ENCODE assay signal across 19 cellular contexts in the genomic region with DNA sequence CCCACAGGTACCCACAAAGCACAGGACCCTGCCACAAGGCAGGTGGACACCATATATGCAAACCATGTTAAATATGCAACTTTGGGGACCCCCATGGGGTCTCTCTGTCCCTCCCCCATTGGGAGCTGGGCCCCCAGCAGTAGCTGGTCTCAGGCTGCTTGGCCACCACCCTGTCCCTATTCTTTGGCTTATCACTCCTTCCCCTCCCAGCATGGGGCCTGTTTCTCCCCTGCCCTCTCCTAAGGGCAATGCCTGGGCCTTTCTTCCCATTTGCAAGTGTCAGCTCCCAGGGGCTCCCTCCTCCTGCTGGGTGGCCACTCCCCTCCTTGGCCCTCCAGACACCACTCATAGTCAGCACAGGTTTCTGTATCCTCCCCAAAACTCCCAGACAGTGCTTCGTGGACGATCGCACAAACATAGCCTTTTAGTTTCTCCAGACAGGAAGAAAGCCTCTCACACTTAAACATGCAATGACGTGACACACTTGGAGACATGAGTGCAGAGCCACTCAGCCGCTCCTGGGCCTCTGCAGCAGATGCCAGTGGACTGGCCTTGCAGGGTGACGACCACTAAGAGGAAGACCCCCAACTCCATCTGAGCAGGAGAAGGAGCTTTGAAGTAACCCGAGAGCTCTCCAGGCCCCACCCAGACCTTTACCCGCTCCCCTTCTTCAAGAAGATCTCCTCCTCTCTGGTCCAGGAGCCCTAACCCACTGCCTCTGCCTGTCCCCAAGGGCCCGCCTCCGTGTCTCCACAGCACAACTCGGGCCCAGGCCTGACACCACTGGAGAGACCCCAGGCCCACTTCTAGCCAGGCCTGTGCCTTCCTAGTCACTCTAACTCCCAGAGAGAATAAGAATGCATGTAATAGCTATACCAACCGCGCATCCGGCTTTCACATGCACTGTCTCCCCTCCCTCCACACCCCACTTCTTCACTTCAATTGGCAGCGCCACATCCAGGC. TPM values are rescaled to one million over a fixed set of nuclear protein-coding genes. Genes with fewer than 3 reads are reported as not detected.
"Had no signal": no experiment of that assay in that cellular context is flagged by ENCODE, and none has a peak within 500 bp of the region (broad histone marks: within the 10 kb centered on the region; RNA-seq: fewer than 3 reads in every experiment).

No MANE protein-coding gene starts in this region.

- H3K4me3 ChIP-seq: cardiac muscle cell, heart left ventricle, lung, SK-N-MC, thoracic aorta, uterus had no signal

- H3K9me3 Mint-ChIP-seq: natural killer cell; stimulated activated naive CD8-positive, alpha-beta T cell treated with anti-CD3 and anti-CD28 coated beads, Interleukin-15, Interleukin-2, amounts not matched to agents 100 ng/mL and 50 ng/mL, for 24 hours had no signal

- H3K27me3 Mint-ChIP-seq: activated CD4-positive, alpha-beta T cell treated with anti-CD3 and anti-CD28 coated beads for 36 hours; stimulated activated naive CD8-positive, alpha-beta T cell treated with anti-CD3 and anti-CD28 coated beads, Interleukin-15, Interleukin-2, amounts not matched to agents 100 ng/mL and 50 ng/mL, for 24 hours had no signal

- H3K27ac Mint-ChIP-seq: activated CD4-positive, alpha-beta T cell treated with anti-CD3 and anti-CD28 coated beads for 36 hours; natural killer cell; stimulated activated naive CD8-positive, alpha-beta T cell treated with anti-CD3 and anti-CD28 coated beads, Interleukin-15, Interleukin-2, amounts not matched to agents 100 ng/mL and 50 ng/mL, for 24 hours had no signal

- H3K4me3 Mint-ChIP-seq: activated CD4-positive, alpha-beta T cell treated with anti-CD3 and anti-CD28 coated beads for 36 hours; natural killer cell; stimulated activated naive CD8-positive, alpha-beta T cell treated with anti-CD3 and anti-CD28 coated beads, Interleukin-15, Interleukin-2, amounts not matched to agents 100 ng/mL and 50 ng/mL, for 24 hours had no signal

- FAIRE-seq: astrocyte, colon, endothelial cell of umbilical vein had no signal

- H3K27ac ChIP-seq: cardiac muscle cell, foreskin keratinocyte, heart left ventricle, SK-N-MC, thoracic aorta, uterus, VCaP had no signal

- H3K36me3 ChIP-seq: cardiac muscle cell, heart left ventricle, uterus had no signal

- DNase-seq: activated CD4-positive, alpha-beta T cell treated with anti-CD3 and anti-CD28 coated beads for 36 hours; activated effector memory CD4-positive, alpha-beta T cell treated with Interleukin-2 at 50 U/mL for 16 hours; activated T-cell treated with anti-CD3 and anti-CD28 coated beads, Interleukin-2, amount 50 U/mL, for 1 hour; foreskin keratinocyte; heart left ventricle; islet precursor cell; natural killer cell; stimulated activated CD4-positive, alpha-beta T cell treated with anti-CD3 and anti-CD28 coated beads, Interleukin-4, amount 100 ng/mL, for 1 hour; T-helper 1 cell; uterus had no signal

- H3K9me3 ChIP-seq: thoracic aorta, uterus had no signal

- H3K27me3 ChIP-seq: cardiac muscle cell, heart left ventricle, uterus had no signal

- H3K36me3 Mint-ChIP-seq: natural killer cell had no signal

- H3K4me1 ChIP-seq: foreskin keratinocyte, heart left ventricle, uterus had no signal

RNA-seq across cellular contexts. Expression of a gene that starts 55.7 kb away (rescaled TPM):
- total RNA-seq: foreskin keratinocyte had no signal
